ENCODE assay signal across 17 cellular contexts in genomic region chr6:169189686-169190085, GRCh38.
DNase-seq lines count a peak whose midpoint lies in the region; ATAC-seq and TF ChIP-seq lines count a peak whose summit lies in the region.
"Had no signal": no experiment of that assay in that cellular context is flagged by ENCODE, and none has a peak within 500 bp of the region (broad histone marks: within the 10 kb centered on the region; RNA-seq: fewer than 3 reads in every experiment).

No MANE protein-coding gene starts in this region.

- no peaks in the 10 kb centered on the region for H3K36me3 Mint-ChIP-seq in effector memory CD8-positive, alpha-beta T cell (ENCODE audit: insufficient read depth)
- H3K36me3 Mint-ChIP-seq: IgD-negative memory B cell had no signal

- no peaks in the 10 kb centered on the region for H3K9me3 Mint-ChIP-seq in effector memory CD8-positive, alpha-beta T cell

- TF ChIP-seq POLR2A in adrenal gland (IDR thresholded peaks at IDR 0.05) (no peak), heart left ventricle (IDR thresholded peaks at IDR 0.05) (no peak), ovary (IDR thresholded peaks at IDR 0.05) (no peak), upper lobe of left lung (IDR thresholded peaks at IDR 0.05) (no peak)

- no peak overlapping the region for H3K27ac Mint-ChIP-seq in effector memory CD8-positive, alpha-beta T cell
- H3K27ac Mint-ChIP-seq: activated CD4-positive, alpha-beta T cell treated with anti-CD3 and anti-CD28 coated beads for 36 hours; activated naive CD8-positive, alpha-beta T cell; IgD-negative memory B cell had no signal

- H3K4me1 ChIP-seq in adrenal gland (replicated peaks in 1 of 2): no peaks in the 10 kb centered on the region
- peaks cover 0 to 23% (median 0%) of the 10 kb centered on the region in 12 donors for H3K4me1 ChIP-seq in heart left ventricle
- peaks cover 14% of the 10 kb centered on the region for H3K4me1 ChIP-seq in ovary (ENCODE audit: insufficient read depth)
- peaks cover 0 to 2% (median 0%) of the 10 kb centered on the region in 4 donors for H3K4me1 ChIP-seq in upper lobe of left lung

- H3K27me3 Mint-ChIP-seq in effector memory CD8-positive, alpha-beta T cell: peaks cover 20 to 41% of the 10 kb centered on the region in 2 donors
- H3K27me3 Mint-ChIP-seq: activated naive CD8-positive, alpha-beta T cell had no signal

- no peak for TF ChIP-seq EP300 in ovary (IDR thresholded peaks at IDR 0.05)
- no peak for TF ChIP-seq EP300 in upper lobe of left lung (IDR thresholded peaks at IDR 0.05)

- intact Hi-C loops in adrenal gland (cut with DNase I): no loop called here
- intact Hi-C loops in heart left ventricle (cut with DNase I): no loop called here
- intact Hi-C loops in ovary (cut with DNase I): no loop called here

- no peaks in the 10 kb centered on the region for H3K36me3 ChIP-seq in adrenal gland (replicated peaks in 1 of 2)
- no peaks in the 10 kb centered on the region for H3K36me3 ChIP-seq in heart left ventricle
- H3K36me3 ChIP-seq in ovary: no peaks in the 10 kb centered on the region
- H3K36me3 ChIP-seq in upper lobe of left lung: no peaks in the 10 kb centered on the region

- H3K27me3 ChIP-seq in adrenal gland (no peaks in the 10 kb centered on the region), heart left ventricle (no peaks in the 10 kb centered on the region), ovary (no peaks in the 10 kb centered on the region), upper lobe of left lung (no peaks in the 10 kb centered on the region)

- H3K4me3 Mint-ChIP-seq in effector memory CD8-positive, alpha-beta T cell: no peak overlapping the region
- H3K4me3 Mint-ChIP-seq: activated CD4-positive, alpha-beta T cell treated with anti-CD3 and anti-CD28 coated beads for 36 hours; activated naive CD8-positive, alpha-beta T cell; IgD-negative memory B cell had no signal

- 55 to 66% (median 61%) methylated on average over 8 of the region's 8 CpGs for WGBS in adrenal gland, 4 donors
- 48 to 69% (median 56%) methylated on average over 8 of the region's 8 CpGs for WGBS in heart left ventricle, 4 donors
- 7 to 33% (median 18%) methylated on average over 8 of the region's 8 CpGs for WGBS in ovary, 3 donors
- WGBS in upper lobe of left lung, 2 donors: 72 to 75% methylated on average over 8 of the region's 8 CpGs

- H3K9me3 ChIP-seq in adrenal gland (replicated peaks in 1 of 3) (no peaks in the 10 kb centered on the region), heart left ventricle (no peaks in the 10 kb centered on the region), ovary (no peaks in the 10 kb centered on the region), upper lobe of left lung (no peaks in the 10 kb centered on the region)

- peaks cover 0 to 9% of the 10 kb centered on the region in 2 donors for H3K4me1 Mint-ChIP-seq in effector memory CD8-positive, alpha-beta T cell (ENCODE audit: low read depth in 2 of 2)

- H3K4me3 ChIP-seq in adrenal gland: no peak overlapping the region
- H3K4me3 ChIP-seq in heart left ventricle: no peak overlapping the region
- H3K4me3 ChIP-seq in ovary: no peak overlapping the region
- H3K4me3 ChIP-seq in upper lobe of left lung: no peak overlapping the region

- H3K27ac ChIP-seq in adrenal gland: peak overlapping the region in 3 of 5 donors; percentile 23 to 88 (median 52)
- peak overlapping the region in 11 of 12 donors; percentile 24 to 93 (median 62) for H3K27ac ChIP-seq in heart left ventricle
- H3K27ac ChIP-seq in ovary: peak overlapping the region; percentile 17 to 70
- peak overlapping the region in 3 of 4 donors; percentile 31 to 68 (median 54) for H3K27ac ChIP-seq in upper lobe of left lung
- H3K27ac ChIP-seq: epithelial cell of prostate had no signal

- ATAC-seq in heart left ventricle (peak in 2 of 4 donors; percentile 21 to 52), upper lobe of left lung (ENCODE audit: low FRiP score in 2 of 2) (peak in 1 of 2 donors; percentile 6), HG03196 (IDR thresholded peaks at IDR 0.05; ENCODE audit: unreplicated experiment) (no peak)
- ATAC-seq in effector memory CD8-positive, alpha-beta T cell (replicated peaks): no peak
- ATAC-seq: activated CD4-positive, alpha-beta T cell treated with anti-CD3 and anti-CD28 coated beads for 36 hours had no signal

- DNase-seq in adrenal gland (no peak), heart left ventricle (no peak), ovary (no peak), upper lobe of left lung (no peak), NOMO-1 treated with DMSO at 0.1 percent for 48 hours (lab: John Stamatoyannopoulos, UW; ENCODE audit: unreplicated experiment) (no peak)
- DNase-seq in effector memory CD8-positive, alpha-beta T cell: no peak
- DNase-seq: activated CD4-positive, alpha-beta T cell treated with anti-CD3 and anti-CD28 coated beads for 36 hours; activated T-cell treated with anti-CD3 and anti-CD28 coated beads, Interleukin-2, amount 50 U/mL, for 1 hour; C1 segment of cervical spinal cord; DND-41; NCI-H1048; stimulated activated CD4-positive, alpha-beta T cell treated with anti-CD3 and anti-CD28 coated beads, Interleukin-2, amount 100 ng/mL, for 48 hours; T-helper 9 cell had no signal

- TF ChIP-seq CTCF in adrenal gland (IDR thresholded peaks at IDR 0.05) (no peak), heart left ventricle (IDR thresholded peaks at IDR 0.05) (no peak), ovary (IDR thresholded peaks at IDR 0.05) (no peak), upper lobe of left lung (IDR thresholded peaks at IDR 0.05) (no peak)
